Comparison of ENCODE assay signal across 1 cellular context in the genomic region with DNA sequence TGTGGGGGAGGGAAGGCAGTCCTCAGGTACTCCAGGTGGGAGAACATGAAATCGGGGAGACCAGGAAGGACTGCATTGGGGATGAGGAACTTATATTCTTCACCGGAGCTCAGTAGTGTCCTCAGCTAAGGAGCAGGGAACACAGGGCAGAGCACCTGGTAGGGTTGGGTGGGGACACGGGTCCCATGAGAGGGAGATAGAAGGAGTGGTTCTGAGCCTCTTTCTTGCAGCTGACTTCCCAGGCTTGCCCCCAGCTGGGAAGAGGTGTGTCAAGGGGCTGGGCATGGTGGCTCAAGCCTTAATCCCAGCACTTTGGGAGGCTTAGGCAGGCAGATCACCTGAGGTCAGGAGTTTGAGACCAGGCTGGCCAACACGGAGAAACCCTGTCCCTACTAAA.
TF ChIP-seq lines count a peak whose summit lies in the region.

No MANE protein-coding gene starts in this region.

TF ChIP-seq in HepG2, 621 proteins besides CTCF, POLR2A, EP300 and RAD21:
- TF ChIP-seq CBX2 (IDR thresholded peaks at IDR 0.05; ENCODE audit: low read depth, low read length) (no peak), CBX2 (CRISPR knock-in tag; IDR thresholded peaks at IDR 0.05; ENCODE audit: low read depth) (no peak)
- TF ChIP-seq, protein P1, sequence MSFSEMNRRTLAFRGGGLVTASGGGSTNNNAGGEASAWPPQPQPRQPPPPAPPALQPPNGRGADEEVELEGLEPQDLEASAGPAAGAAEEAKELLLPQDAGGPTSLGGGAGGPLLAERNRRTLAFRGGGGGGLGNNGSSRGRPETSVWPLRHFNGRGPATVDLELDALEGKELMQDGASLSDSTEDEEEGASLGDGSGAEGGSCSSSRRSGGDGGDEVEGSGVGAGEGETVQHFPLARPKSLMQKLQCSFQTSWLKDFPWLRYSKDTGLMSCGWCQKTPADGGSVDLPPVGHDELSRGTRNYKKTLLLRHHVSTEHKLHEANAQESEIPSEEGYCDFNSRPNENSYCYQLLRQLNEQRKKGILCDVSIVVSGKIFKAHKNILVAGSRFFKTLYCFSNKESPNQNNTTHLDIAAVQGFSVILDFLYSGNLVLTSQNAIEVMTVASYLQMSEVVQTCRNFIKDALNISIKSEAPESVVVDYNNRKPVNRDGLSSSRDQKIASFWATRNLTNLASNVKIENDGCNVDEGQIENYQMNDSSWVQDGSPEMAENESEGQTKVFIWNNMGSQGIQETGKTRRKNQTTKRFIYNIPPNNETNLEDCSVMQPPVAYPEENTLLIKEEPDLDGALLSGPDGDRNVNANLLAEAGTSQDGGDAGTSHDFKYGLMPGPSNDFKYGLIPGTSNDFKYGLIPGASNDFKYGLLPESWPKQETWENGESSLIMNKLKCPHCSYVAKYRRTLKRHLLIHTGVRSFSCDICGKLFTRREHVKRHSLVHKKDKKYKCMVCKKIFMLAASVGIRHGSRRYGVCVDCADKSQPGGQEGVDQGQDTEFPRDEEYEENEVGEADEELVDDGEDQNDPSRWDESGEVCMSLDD (CRISPR knock-in tag; IDR thresholded peaks at IDR 0.05; ENCODE audit: borderline replicate concordance), result no peak
